ENCODE assay signal across 19 cellular contexts in genomic region chr12:43079481-43079880, GRCh38.
DNase-seq lines count a peak whose midpoint lies in the region; ATAC-seq, FAIRE-seq and TF ChIP-seq lines count a peak whose summit lies in the region.
"Had no signal": no experiment of that assay in that cellular context is flagged by ENCODE, and none has a peak within 500 bp of the region (broad histone marks: within the 10 kb centered on the region; RNA-seq: fewer than 3 reads in every experiment).

No MANE protein-coding gene starts in this region.

- H3K9ac ChIP-seq in endothelial cell of umbilical vein (replicated peaks; ENCODE audit: extremely low read depth, insufficient read depth, low read length): peak overlapping the region; percentile 68
- H3K9ac ChIP-seq: BLaER1, KMS-11 had no signal

- no peaks in the 10 kb centered on the region for H3K9me2 ChIP-seq in OCI-LY7 (ENCODE audit: insufficient read depth, low read length)

- H3K9me3 Mint-ChIP-seq in mesothelial cell of epicardium: peaks cover 30% of the 10 kb centered on the region
- H3K9me3 Mint-ChIP-seq in MCF 10A (ENCODE audit: unreplicated experiment): peaks cover 5% of the 10 kb centered on the region

- dilution Hi-C loops in endothelial cell of umbilical vein (cut with MboI; ENCODE audit: extremely low pct_ligation_motif_present, low sequenced_read_pairs): no loop called here

- no peak overlapping the region for H3K4me3 ChIP-seq in RWPE2 (ENCODE audit: severe bottlenecking)
- H3K4me3 ChIP-seq in endothelial cell of umbilical vein (replicated peaks in 1 of 3; ENCODE audit: insufficient read depth in 1 of 3, low read depth in 1 of 3, low read length in 3 of 3): peak overlapping the region in 1 of 3 experiments; percentile 18
- H3K4me3 ChIP-seq in OCI-LY7 (ENCODE audit: low read depth, low read length, poor library complexity, severe bottlenecking): no peak overlapping the region
- H3K4me3 ChIP-seq: BLaER1 had no signal

- TF ChIP-seq CTCF in RWPE2 (IDR thresholded peaks at IDR 0.05; ENCODE audit: poor library complexity, severe bottlenecking) (no peak), endothelial cell of umbilical vein (IDR thresholded peaks at IDR 0.05; ENCODE audit: extremely low read depth in 1 of 2, insufficient read depth in 1 of 2, low read depth in 1 of 2, low read length in 2 of 2) (no peak), mesothelial cell of epicardium (IDR thresholded peaks at IDR 0.05; ENCODE audit: unreplicated experiment) (no peak), OCI-LY7 (conservative IDR thresholded peaks at IDR 0.05; ENCODE audit: low read length) (no peak), MCF 10A (IDR thresholded peaks at IDR 0.05; ENCODE audit: unreplicated experiment) (no peak)

- no peaks in the 10 kb centered on the region for H4K20me1 ChIP-seq in endothelial cell of umbilical vein (replicated peaks; ENCODE audit: control insufficient read depth, extremely low read depth, insufficient read depth, low read length)
- no peaks in the 10 kb centered on the region for H4K20me1 ChIP-seq in OCI-LY7 (ENCODE audit: insufficient read depth, low read length)
- H4K20me1 ChIP-seq: BLaER1 had no signal

- H3K27me3 ChIP-seq in RWPE2 (ENCODE audit: insufficient read depth, poor library complexity, severe bottlenecking) (no peaks in the 10 kb centered on the region), endothelial cell of umbilical vein (ENCODE audit: control insufficient read depth in 2 of 2, insufficient read depth in 2 of 2, low read length in 2 of 2) (no peaks in the 10 kb centered on the region)
- H3K27me3 ChIP-seq: BLaER1 had no signal

- intact Hi-C loops in endothelial cell of umbilical vein (cut with micrococcal nuclease): loop anchor here (1.0 to 2.0 kb wide), 4 partner anchors 111 to 493 kb away; no protein-coding TSS in a partner anchor
- intact Hi-C loops in OCI-LY7 (cut with micrococcal nuclease; ENCODE audit: unreplicated experiment): no loop called here
- intact Hi-C loops in MCF 10A (cut with micrococcal nuclease): no loop called here

- no peaks in the 10 kb centered on the region for H3K9me1 ChIP-seq in endothelial cell of umbilical vein (replicated peaks; ENCODE audit: control insufficient read depth, extremely low read depth, insufficient read depth, low read length)

- TF ChIP-seq POLR2A in endothelial cell of umbilical vein (IDR thresholded peaks at IDR 0.05; ENCODE audit: low read depth, low read length): no peak

- BruUV-seq in endothelial cell of umbilical vein (replicated peaks; lab: Mats Ljungman, UMichigan) (no TSS peak), OCI-LY7 (replicated peaks; lab: Mats Ljungman, UMichigan) (no TSS peak), MCF 10A (replicated peaks; lab: Mats Ljungman, UMichigan) (no TSS peak)

- no peak overlapping the region for H3K27ac Mint-ChIP-seq in mesothelial cell of epicardium
- no peak overlapping the region for H3K27ac Mint-ChIP-seq in MCF 10A (ENCODE audit: low read depth, unreplicated experiment)
- H3K27ac Mint-ChIP-seq: CD8-positive, alpha-beta memory T cell; HFFc6 had no signal

- POLR2A ChIA-PET in endothelial cell of umbilical vein (lab: Charles Lee) (no interaction called here), OCI-LY7 (lab: Charles Lee) (interaction anchor here (0.7 kb wide), 1 partner anchor 28 kb away, joined by 4 read pairs; no protein-coding TSS in a partner anchor), MCF 10A (lab: Yijun Ruan, JAX) (no interaction called here)

- H3K4me3 Mint-ChIP-seq in mesothelial cell of epicardium (no peak overlapping the region), MCF 10A (ENCODE audit: unreplicated experiment) (no peak overlapping the region)
- H3K4me3 Mint-ChIP-seq: CD8-positive, alpha-beta memory T cell; HFFc6 had no signal

- no peaks in the 10 kb centered on the region for H3K27me3 Mint-ChIP-seq in mesothelial cell of epicardium (ENCODE audit: low read depth)
- no peaks in the 10 kb centered on the region for H3K27me3 Mint-ChIP-seq in MCF 10A (ENCODE audit: insufficient read depth, unreplicated experiment)
- H3K27me3 Mint-ChIP-seq: CD8-positive, alpha-beta memory T cell had no signal

- no peak overlapping the region for H3K27ac ChIP-seq in RWPE2 (ENCODE audit: poor library complexity, severe bottlenecking)
- H3K27ac ChIP-seq in endothelial cell of umbilical vein (ENCODE audit: insufficient read depth, low read depth, low read length): peak overlapping the region; percentile 93
- no peak overlapping the region for H3K27ac ChIP-seq in OCI-LY7 (ENCODE audit: low read depth, low read length, poor library complexity, severe bottlenecking)
- H3K27ac ChIP-seq: BLaER1, KMS-11 had no signal

- no peak for FAIRE-seq in endothelial cell of umbilical vein (lab: Jason Lieb, UNC)
- FAIRE-seq: GM12892, H1, HepG2, HTR-8/SVneo had no signal

- H3K79me2 ChIP-seq in endothelial cell of umbilical vein (ENCODE audit: control insufficient read depth, insufficient read depth, low read length) (no peaks in the 10 kb centered on the region), OCI-LY7 (ENCODE audit: insufficient read depth, low read depth, low read length) (no peaks in the 10 kb centered on the region)

- CTCF ChIA-PET in endothelial cell of umbilical vein (lab: Charles Lee) (no interaction called here), OCI-LY7 (lab: Charles Lee; ENCODE audit: unreplicated experiment) (no interaction called here), MCF 10A (lab: Yijun Ruan, JAX) (no interaction called here)

- peak overlapping the region; percentile 89 for H3K4me2 ChIP-seq in endothelial cell of umbilical vein (ENCODE audit: insufficient read depth, low read length)
- H3K4me2 ChIP-seq in OCI-LY7 (ENCODE audit: low read length): no peak overlapping the region
- H3K4me2 ChIP-seq: BLaER1, KMS-11 had no signal

- H3K4me1 Mint-ChIP-seq in mesothelial cell of epicardium (peaks cover 11% of the 10 kb centered on the region), MCF 10A (ENCODE audit: insufficient read depth, unreplicated experiment) (no peaks in the 10 kb centered on the region)
- H3K4me1 Mint-ChIP-seq: CD8-positive, alpha-beta memory T cell had no signal

- H2AFZ ChIP-seq in endothelial cell of umbilical vein (ENCODE audit: low read depth, low read length) (no peak overlapping the region), OCI-LY7 (ENCODE audit: low read length) (no peak overlapping the region)

- H3K4me1 ChIP-seq in RWPE2 (ENCODE audit: insufficient read depth, poor library complexity, severe bottlenecking) (no peaks in the 10 kb centered on the region), endothelial cell of umbilical vein (ENCODE audit: control insufficient read depth, extremely low read depth, insufficient read depth, low read length) (peaks cover 27% of the 10 kb centered on the region), OCI-LY7 (ENCODE audit: insufficient read depth, low read length, poor library complexity, severe bottlenecking) (no peaks in the 10 kb centered on the region)
- H3K4me1 ChIP-seq: BLaER1 had no signal

- ATAC-seq in RWPE2 (ENCODE audit: low read depth) (peak; percentile 36; the same call in 1 of the 3 replicates), GM21390 (IDR thresholded peaks at IDR 0.05; ENCODE audit: unreplicated experiment) (no peak)
- ATAC-seq: HepG2 had no signal

- H3K36me3 Mint-ChIP-seq in mesothelial cell of epicardium (peaks cover 8% of the 10 kb centered on the region), MCF 10A (ENCODE audit: insufficient read depth, unreplicated experiment) (no peaks in the 10 kb centered on the region)
- H3K36me3 Mint-ChIP-seq: CD8-positive, alpha-beta memory T cell had no signal

- H3K36me3 ChIP-seq in RWPE2 (ENCODE audit: low read depth): no peaks in the 10 kb centered on the region
- no peaks in the 10 kb centered on the region for H3K36me3 ChIP-seq in endothelial cell of umbilical vein (ENCODE audit: control insufficient read depth in 2 of 2, extremely low read depth in 1 of 2, insufficient read depth in 2 of 2, low read length in 2 of 2)
- H3K36me3 ChIP-seq in OCI-LY7 (ENCODE audit: insufficient read depth, low read length): no peaks in the 10 kb centered on the region
- H3K36me3 ChIP-seq: BLaER1 had no signal

- DNase-seq in RWPE2 (ENCODE audit: low spot score): no peak
- peak; percentile 85 for DNase-seq in endothelial cell of umbilical vein (ENCODE audit: low read depth, low spot score)
- peak; percentile 47 to 54 for DNase-seq in lung microvascular endothelial cell (ENCODE audit: low read depth in 2 of 2)
- no peak for DNase-seq in mesothelial cell of epicardium (ENCODE audit: low spot score in 2 of 2, unreplicated experiment in 2 of 2)
- DNase-seq in OCI-LY7 (ENCODE audit: low spot score): no peak
- DNase-seq in MCF 10A (ENCODE audit: unreplicated experiment): no peak
- DNase-seq: AML-193; CD8-positive, alpha-beta memory T cell; DMS79 treated with DMSO at 0.1 percent for 48 hours; GDM1; HCEC 1CT; HFFc6 had no signal

- H3K9me3 ChIP-seq in RWPE2 (ENCODE audit: severe bottlenecking): no peaks in the 10 kb centered on the region
- H3K9me3 ChIP-seq in endothelial cell of umbilical vein (replicated peaks; ENCODE audit: control insufficient read depth, insufficient read depth, low read length): no peaks in the 10 kb centered on the region
- H3K9me3 ChIP-seq in OCI-LY7 (ENCODE audit: low read length): no peaks in the 10 kb centered on the region

TF ChIP-seq in endothelial cell of umbilical vein, 7 proteins besides CTCF, POLR2A, EP300 and RAD21:
- TF ChIP-seq JUN (IDR thresholded peaks at IDR 0.05; ENCODE audit: borderline replicate concordance, insufficient read depth, insufficient read length, low read depth) (peak; percentile 76), POLR2AphosphoS5 (IDR thresholded peaks at IDR 0.05; ENCODE audit: insufficient read depth, low read depth, low read length) (no peak)

Comparison
In these comparisons a context has a peak if more than half of its experiments do, and no peak if none do; other contexts are left out.
1. DNase-seq: peak in endothelial cell of umbilical vein (single experiment) and lung microvascular endothelial cell (2 of 2); none in RWPE2 (single experiment), mesothelial cell of epicardium (0 of 2), OCI-LY7 (single experiment) and MCF 10A (single experiment).